8 cellular contexts compared by ENCODE assay signal in the genomic region with DNA sequence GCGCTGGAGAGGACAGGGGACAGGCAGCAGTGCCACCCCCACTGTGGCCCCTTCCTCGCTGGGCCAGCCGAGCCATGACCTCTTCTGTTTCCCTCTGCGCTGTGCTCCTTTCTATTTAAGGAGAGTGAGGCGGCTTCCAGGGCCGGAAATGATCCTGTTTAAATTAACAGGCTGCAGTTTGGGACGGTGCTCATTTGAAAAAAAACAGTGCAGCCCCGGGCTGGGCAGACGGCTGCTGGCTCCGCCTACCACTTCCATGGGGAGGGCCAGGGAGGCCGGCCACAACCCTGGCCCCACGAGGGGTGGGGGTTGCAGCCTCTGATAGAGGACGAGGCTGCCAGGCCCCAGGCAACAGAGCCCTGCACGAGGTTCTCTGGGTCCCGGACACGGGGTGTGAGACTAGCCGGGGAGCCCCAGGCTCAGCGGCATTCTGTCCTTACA. TPM values are rescaled to one million over a fixed set of nuclear protein-coding genes. Genes with fewer than 3 reads are reported as not detected.
A peak's percentile ranks its signal among the peaks of the same experiment; 100 is the strongest.
DNase-seq lines count a peak whose midpoint lies in the region; FAIRE-seq and TF ChIP-seq lines count a peak whose summit lies in the region.
"Not testable (repeated sequence)": the region's sequence is repeated elsewhere in the genome, so short reads cannot be mapped to it uniquely, and the experiment has no call there.

No MANE protein-coding gene starts in this region.

- not testable (repeated sequence) for H3K9ac ChIP-seq in H9 (ENCODE audit: extremely low read depth, insufficient read length, low read length); kidney (ENCODE audit: low read length in 2 of 2)
- peak overlapping the region; percentile 6 for H3K9ac ChIP-seq in SK-N-MC (ENCODE audit: insufficient read length)

- TF ChIP-seq CTCF in AG04450 (IDR thresholded peaks at IDR 0.05; ENCODE audit: low read depth, low read length); H9 (conservative IDR thresholded peaks at IDR 0.05); chondrocyte (IDR thresholded peaks at IDR 0.05); fibroblast of villous mesenchyme (IDR thresholded peaks at IDR 0.05; ENCODE audit: insufficient read depth, low read depth, low read length); kidney (IDR thresholded peaks at IDR 0.05; ENCODE audit: borderline replicate concordance, extremely low read depth, insufficient read depth); osteoblast (IDR thresholded peaks at IDR 0.05; ENCODE audit: extremely low read depth, low read depth, low read length): not testable (repeated sequence)

- H2BK12ac ChIP-seq in H9 (ENCODE audit: insufficient read length, low read depth, low read length), result not testable (repeated sequence)

- H3K4me2 ChIP-seq in H9 (ENCODE audit: insufficient read depth, insufficient read length, low read length) (peak overlapping the region; percentile 37), osteoblast (ENCODE audit: insufficient read depth, low read length) (peak overlapping the region; percentile 39)

- not testable (repeated sequence) for H3K23me2 ChIP-seq in H9 (ENCODE audit: insufficient read length, low read depth, low read length, poor library complexity, severe bottlenecking)

- peaks cover 20% of the 10 kb centered on the region; the same call in 1 of the 2 replicates for H3K79me2 ChIP-seq in H9 (ENCODE audit: insufficient read depth, low read length)
- H3K79me2 ChIP-seq in osteoblast (ENCODE audit: insufficient read depth, low read length), result peaks cover 79% of the 10 kb centered on the region

- CTCF ChIA-PET in AG04450 (lab: Charles Lee), result not testable (repeated sequence)

- not testable (repeated sequence) for H3K9me3 ChIP-seq in AG04450 (ENCODE audit: control insufficient read depth, insufficient read depth, low read length); H9 (ENCODE audit: control insufficient read depth, low read depth, low read length); SK-N-MC (ENCODE audit: low read depth, low read length); kidney (ENCODE audit: control insufficient read depth in 1 of 2, low read length in 2 of 2); osteoblast (ENCODE audit: low read depth, low read length)

- H3K36me3 Mint-ChIP-seq in H9 (ENCODE audit: insufficient read depth in 1 of 3, low read depth in 3 of 3); chondrocyte (ENCODE audit: low read depth): not testable (repeated sequence)

- H3K27me3 Mint-ChIP-seq in H9 (ENCODE audit: low read depth); chondrocyte (ENCODE audit: low read depth): not testable (repeated sequence)

- H3K23ac ChIP-seq in H9 (ENCODE audit: insufficient read length, low read depth, low read length), result not testable (repeated sequence)

- not testable (repeated sequence) for H3K36me3 ChIP-seq in SK-N-MC (ENCODE audit: insufficient read depth, low read length); kidney (ENCODE audit: control insufficient read depth in 1 of 2, insufficient read depth in 2 of 2, low read length in 2 of 2); osteoblast (ENCODE audit: insufficient read depth, low read length)

- H4K91ac ChIP-seq in H9 (ENCODE audit: insufficient read length, low read depth, low read length), result not testable (repeated sequence)

- not testable (repeated sequence) for H3T11ph ChIP-seq in H9 (ENCODE audit: low read length)

- peak overlapping the region; percentile 89 to 95 (median 90); a peak in 6 of 7 replicates for H3K27ac Mint-ChIP-seq in H9
- H3K27ac Mint-ChIP-seq in chondrocyte (ENCODE audit: unreplicated experiment), result peak overlapping the region; percentile 79

- H3K4me3 Mint-ChIP-seq in H9, result peak overlapping the region; percentile 22 to 62; a peak in 4 of 5 replicates
- H3K4me3 Mint-ChIP-seq in chondrocyte (ENCODE audit: unreplicated experiment), result peak overlapping the region; percentile 44

- H2AK5ac ChIP-seq in H9 (ENCODE audit: insufficient read length, low read length), result not testable (repeated sequence)

- H3K4me1 Mint-ChIP-seq in H9 (peaks cover 16 to 30% of the 10 kb centered on the region in 2 experiments), chondrocyte (ENCODE audit: low read depth) (peaks cover 45% of the 10 kb centered on the region)

- not testable (repeated sequence) for H3K9me3 Mint-ChIP-seq in H9; chondrocyte (ENCODE audit: low read depth)

- H2BK15ac ChIP-seq in H9 (ENCODE audit: low read depth, low read length), result not testable (repeated sequence)

- not testable (repeated sequence) for H2BK20ac ChIP-seq in H9 (ENCODE audit: low read depth, low read length, poor library complexity, severe bottlenecking)

- not testable (repeated sequence) for DNase-seq in AG04450 (ENCODE audit: low read depth, low spot score); SK-N-MC (ENCODE audit: low read depth, low spot score); chondrocyte (ENCODE audit: low spot score)
- DNase-seq in H9, result peak; percentile 65
- peak; percentile 69 for DNase-seq in fibroblast of villous mesenchyme (ENCODE audit: low read depth)
- peak; percentile 75 for DNase-seq in kidney
- DNase-seq in osteoblast (ENCODE audit: insufficient read length, low spot score, missing footprints), result peak; percentile 86
- DNase-seq in superior temporal gyrus (ENCODE audit: extremely low spot score), result peak; percentile 14

- not testable (repeated sequence) for H3K27me3 ChIP-seq in AG04450 (ENCODE audit: control insufficient read depth, insufficient read depth, low read length); H9 (ENCODE audit: insufficient read depth, low read length); osteoblast (ENCODE audit: insufficient read depth, low read length)

- H3K27ac ChIP-seq in AG04450 (ENCODE audit: low read depth, low read length) (peak overlapping the region; percentile 73), H9 (ENCODE audit: insufficient read length, low read depth, low read length) (peak overlapping the region; percentile 39), SK-N-MC (peak overlapping the region; percentile 36; the same call in 1 of the 2 replicates), osteoblast (ENCODE audit: low read depth, low read length) (peak overlapping the region; percentile 56)
- H3K27ac ChIP-seq in kidney (ENCODE audit: low read depth in 2 of 2, low read length in 2 of 2), result not testable (repeated sequence)

- FAIRE-seq in kidney (lab: Jason Lieb, UNC), result not testable (repeated sequence)

- not testable (repeated sequence) for H4K5ac ChIP-seq in H9 (ENCODE audit: insufficient read length, low read depth, low read length)

- H3K56ac ChIP-seq in H9 (ENCODE audit: insufficient read length, low read depth, low read length), result not testable (repeated sequence)

- WGBS in H9 (ENCODE audit: extremely low coverage, insufficient read length, low lambda C conversion rate), result no CpG with 5 or more reads among the region's 18 CpGs

- H4K8ac ChIP-seq in H9 (replicated peaks; ENCODE audit: insufficient read length, low read depth, low read length), result not testable (repeated sequence)

- intact Hi-C loops in kidney (cut with DNase I), result not testable (repeated sequence)

- peak overlapping the region; percentile 58 for H3K18ac ChIP-seq in H9 (ENCODE audit: insufficient read length, low read depth, low read length)

- H3K79me1 ChIP-seq in H9 (ENCODE audit: insufficient read depth, low read depth, low read length, poor library complexity, severe bottlenecking), result not testable (repeated sequence)

- H3K4me3 ChIP-seq in AG04450 (ENCODE audit: low read depth, low read length) (peak overlapping the region; percentile 31), SK-N-MC (peak overlapping the region; percentile 42), fibroblast of villous mesenchyme (ENCODE audit: low read depth, low read length) (peak overlapping the region; percentile 25)
- H3K4me3 ChIP-seq in kidney (ENCODE audit: low read length in 2 of 2); osteoblast (ENCODE audit: insufficient read depth, low read length): not testable (repeated sequence)

- peak overlapping the region; percentile 56; the same call in 1 of the 2 replicates for H3K14ac ChIP-seq in H9 (ENCODE audit: insufficient read depth, low read length)

- peak overlapping the region; percentile 59 for H3K4ac ChIP-seq in H9 (ENCODE audit: low read depth, low read length)

- not testable (repeated sequence) for H2BK120ac ChIP-seq in H9 (ENCODE audit: low read depth, low read length, poor library complexity, severe bottlenecking)

- H3K4me1 ChIP-seq in H9 (ENCODE audit: insufficient read depth, low read length); kidney (ENCODE audit: control insufficient read depth in 1 of 2, insufficient read depth in 1 of 2, low read depth in 1 of 2, low read length in 2 of 2): not testable (repeated sequence)
- peaks cover 30% of the 10 kb centered on the region for H3K4me1 ChIP-seq in osteoblast (ENCODE audit: insufficient read depth, low read length)

- POLR2A ChIA-PET in AG04450 (lab: Yijun Ruan, JAX), result not testable (repeated sequence)

- not testable (repeated sequence) for H4K20me1 ChIP-seq in H9 (ENCODE audit: control insufficient read depth, insufficient read depth, insufficient read length)
- peaks cover 13% of the 10 kb centered on the region for H4K20me1 ChIP-seq in osteoblast (ENCODE audit: insufficient read depth, low read length)

- H2AFZ ChIP-seq in H9 (ENCODE audit: low read length); osteoblast (ENCODE audit: low read length): not testable (repeated sequence)

- not testable (repeated sequence) for H2BK5ac ChIP-seq in H9 (ENCODE audit: insufficient read length, low read length)

RNA-seq across cellular contexts. Expression of gene RRN3, which starts 50.1 kb away (rescaled TPM):
- polyA plus RNA-seq in AG04450 (2011; rRNA removed) (38.0 and 45.3 TPM in 2 replicates), kidney (ENCODE audit: insufficient read depth, low read depth, low replicate concordance) (12.3 TPM)
- 30.7 and 35.9 TPM in 2 replicates for polyA minus RNA-seq in AG04450 (2011; rRNA and poly(A)+ RNA removed)
- total RNA-seq in H9 (2021) (40.9 and 44.3 TPM in 2 replicates), chondrocyte (24.4 to 25.8 TPM (median 25.1 TPM) in 3 replicates), fibroblast of villous mesenchyme (28.7 and 43.2 TPM in 2 replicates), kidney (24.7 TPM), osteoblast (23.0 and 29.3 TPM in 2 replicates)
